ENCODE assay signal across 8 cellular contexts in the genomic region with DNA sequence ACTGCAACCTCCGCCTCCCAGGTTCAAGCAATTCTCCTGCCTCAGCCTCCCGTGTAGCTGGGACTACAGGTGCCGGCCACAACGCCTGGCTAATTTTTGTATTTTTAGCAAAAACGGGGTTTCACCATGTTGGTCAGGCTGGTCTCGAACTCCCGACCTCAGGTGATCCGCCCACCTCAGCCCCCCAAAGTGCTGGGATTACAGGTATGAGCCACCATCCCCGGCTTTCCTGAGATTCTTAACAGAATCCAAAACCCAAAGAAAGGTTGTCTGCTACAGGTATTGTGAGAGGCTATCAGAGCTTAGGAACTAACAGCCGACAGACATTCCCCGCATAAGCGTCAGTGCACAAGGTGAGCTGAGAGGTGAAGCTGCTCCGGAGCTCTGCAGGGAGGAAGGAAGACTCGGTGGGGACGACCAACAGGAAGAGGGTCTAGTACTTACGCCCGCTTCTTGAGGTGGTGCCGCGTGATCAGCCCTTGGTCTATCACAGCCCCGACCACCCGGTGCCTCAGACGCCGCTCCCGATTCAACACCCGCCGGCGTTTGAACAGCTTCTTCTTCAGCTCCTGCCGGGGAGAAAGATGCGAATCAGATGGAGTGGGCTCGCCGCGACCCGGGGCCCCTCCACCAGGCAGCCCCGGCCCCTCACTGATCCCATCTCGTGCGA. TPM values are rescaled to one million over a fixed set of nuclear protein-coding genes. Genes with fewer than 3 reads are reported as not detected.
A peak's percentile ranks its signal among the peaks of the same experiment; 100 is the strongest.
DNase-seq lines count a peak whose midpoint lies in the region; ATAC-seq and TF ChIP-seq lines count a peak whose summit lies in the region.

No MANE protein-coding gene starts in this region.

- CTCF ChIA-PET in activated CD8-positive, alpha-beta memory T cell treated with anti-CD3 and anti-CD28 coated beads, Interleukin-2, amount 10 ng/mL, durations not matched to agents 7 days and 5 days (lab: Charles Lee), result interaction anchor here (0.9 to 3.2 kb wide), 23 partner anchors 9 to 217 kb away, joined by 3 to 21 read pairs (median 6); a partner anchor contains a TSS

- intact Hi-C loops in transverse colon (cut with DNase I; ENCODE audit: low total_unique reads), result no loop called here

- no peaks in the 10 kb centered on the region for H3K9me3 Mint-ChIP-seq in activated CD8-positive, alpha-beta memory T cell treated with anti-CD3 and anti-CD28 coated beads, Interleukin-2, amount 10 ng/mL, durations not matched to agents 7 days and 5 days (ENCODE audit: low read depth)
- no peaks in the 10 kb centered on the region for H3K9me3 Mint-ChIP-seq in endothelial cell (ENCODE audit: unreplicated experiment)

- peaks cover 34% of the 10 kb centered on the region for H3K4me1 Mint-ChIP-seq in activated CD8-positive, alpha-beta memory T cell treated with anti-CD3 and anti-CD28 coated beads, Interleukin-2, amount 10 ng/mL, durations not matched to agents 7 days and 5 days
- peaks cover 19% of the 10 kb centered on the region for H3K4me1 Mint-ChIP-seq in endothelial cell (ENCODE audit: unreplicated experiment)

- H3K27me3 ChIP-seq in muscle layer of duodenum (ENCODE audit: low read depth, low read length), result no peaks in the 10 kb centered on the region
- H3K27me3 ChIP-seq in transverse colon, result no peaks in the 10 kb centered on the region

- TF ChIP-seq EP300 in transverse colon (IDR thresholded peaks at IDR 0.05; ENCODE audit: low read depth), result no peak

- peaks cover 15 to 28% of the 10 kb centered on the region in 2 donors for H3K4me1 ChIP-seq in muscle layer of duodenum (ENCODE audit: control insufficient read depth in 1 of 2, insufficient read depth in 2 of 2, low read length in 2 of 2)
- H3K4me1 ChIP-seq in transverse colon, result peaks cover 18 to 44% (median 33%) of the 10 kb centered on the region in 4 donors

- H3K4me3 ChIP-seq in muscle layer of duodenum (ENCODE audit: low read depth in 1 of 2, low read length in 2 of 2), result peak overlapping the region; percentile 86 to 90
- H3K4me3 ChIP-seq in transverse colon, result peak overlapping the region; percentile 55 to 77 (median 72)

- TF ChIP-seq POLR2A in transverse colon (IDR thresholded peaks at IDR 0.05), result no peak

- no peaks in the 10 kb centered on the region for H3K9me3 ChIP-seq in muscle layer of duodenum (ENCODE audit: control insufficient read depth in 1 of 2, low read length in 2 of 2)
- H3K9me3 ChIP-seq in transverse colon, result no peaks in the 10 kb centered on the region

- peak; percentile 78 for DNase-seq in activated CD8-positive, alpha-beta memory T cell treated with anti-CD3 and anti-CD28 coated beads, Interleukin-2, amount 10 ng/mL, durations not matched to agents 7 days and 5 days
- DNase-seq in activated CD8-positive, alpha-beta memory T cell treated with anti-CD3 and anti-CD28 coated beads, Interleukin-2, amount 50 U/mL, for 48 hours, result no peak
- DNase-seq in NCI-H1694 (lab: John Stamatoyannopoulos, UW) (peak; percentile 28), endothelial cell (ENCODE audit: low spot score) (no peak), transverse colon (peak; percentile 74)

- H3K27ac ChIP-seq in muscle layer of duodenum (ENCODE audit: low read length) (peak overlapping the region; percentile 85), transverse colon (peak overlapping the region; percentile 93 to 97 (median 94))

- peak overlapping the region; percentile 95 for H3K27ac Mint-ChIP-seq in activated CD8-positive, alpha-beta memory T cell treated with anti-CD3 and anti-CD28 coated beads, Interleukin-2, amount 10 ng/mL, durations not matched to agents 7 days and 5 days
- H3K27ac Mint-ChIP-seq in endothelial cell (ENCODE audit: unreplicated experiment), result peak overlapping the region; percentile 90

- H3K36me3 ChIP-seq in muscle layer of duodenum (ENCODE audit: control insufficient read depth in 1 of 2, insufficient read depth in 2 of 2, low read length in 2 of 2) (peaks cover 8% of the 10 kb centered on the region in 2 donors), transverse colon (peaks cover 0 to 6% (median 0%) of the 10 kb centered on the region in 4 donors)

- in situ Hi-C loops in transverse colon (cut with MboI; ENCODE audit: low pct_ligation_motif_present in 1 of 4, low pct_unique_long_range_greater_than_20kb in 1 of 4, low sequenced_read_pairs in 3 of 4), result no loop called here

- 1% methylated on average over 30 of the region's 36 CpGs; no CpG with 5 or more reads in 1 of the 2 donors for WGBS in transverse colon (ENCODE audit: low coverage in 1 of 2), 2 donors

- no peaks in the 10 kb centered on the region for H3K27me3 Mint-ChIP-seq in activated CD8-positive, alpha-beta memory T cell treated with anti-CD3 and anti-CD28 coated beads, Interleukin-2, amount 10 ng/mL, durations not matched to agents 7 days and 5 days
- H3K27me3 Mint-ChIP-seq in endothelial cell (ENCODE audit: unreplicated experiment), result peaks cover 3% of the 10 kb centered on the region

- TF ChIP-seq CTCF in endothelial cell (IDR thresholded peaks at IDR 0.05; ENCODE audit: unreplicated experiment) (no peak), transverse colon (IDR thresholded peaks at IDR 0.05) (no peak)

- peak; percentile 41 for ATAC-seq in activated CD8-positive, alpha-beta memory T cell treated with anti-CD3 and anti-CD28 coated beads, Interleukin-2, amount 10 ng/mL, durations not matched to agents 7 days and 5 days
- peak; percentile 29 for ATAC-seq in HG02852 (IDR thresholded peaks at IDR 0.05; ENCODE audit: unreplicated experiment)
- peak; percentile 55 to 67 for ATAC-seq in activated CD4-positive, CD25-positive, alpha-beta regulatory T cell treated with anti-CD3 and anti-CD28 coated beads, Interleukin-2, amount 50 U/mL, for 24 hours

- peaks cover 41% of the 10 kb centered on the region for H3K36me3 Mint-ChIP-seq in activated CD8-positive, alpha-beta memory T cell treated with anti-CD3 and anti-CD28 coated beads, Interleukin-2, amount 10 ng/mL, durations not matched to agents 7 days and 5 days
- peaks cover 4% of the 10 kb centered on the region for H3K36me3 Mint-ChIP-seq in endothelial cell (ENCODE audit: low read depth, unreplicated experiment)

- H3K4me3 Mint-ChIP-seq in activated CD8-positive, alpha-beta memory T cell treated with anti-CD3 and anti-CD28 coated beads, Interleukin-2, amount 10 ng/mL, durations not matched to agents 7 days and 5 days, result peak overlapping the region; percentile 97
- peak overlapping the region; percentile 97 for H3K4me3 Mint-ChIP-seq in endothelial cell (ENCODE audit: unreplicated experiment)

RNA-seq across cellular contexts. Expression of a gene that starts 0.5 kb away (rescaled TPM):
- total RNA-seq in activated CD8-positive, alpha-beta memory T cell treated with anti-CD3 and anti-CD28 coated beads, Interleukin-2, amount 10 ng/mL, durations not matched to agents 7 days and 5 days, result 100 to 1,000 TPM; 130 to 131 TPM
- 60.1 TPM for total RNA-seq in endothelial cell (ENCODE audit: unreplicated experiment)
- total RNA-seq in transverse colon, result 10 to 100 TPM; 12.5 to 53.7 (median 37.7) TPM

RNA-seq across cellular contexts. Expression of a gene that starts 0.6 kb away (rescaled TPM):
- total RNA-seq in activated CD8-positive, alpha-beta memory T cell treated with anti-CD3 and anti-CD28 coated beads, Interleukin-2, amount 10 ng/mL, durations not matched to agents 7 days and 5 days, result 10 to 100 TPM; 23.7 to 31.0 TPM
- 8.7 TPM for total RNA-seq in endothelial cell (ENCODE audit: unreplicated experiment)
- total RNA-seq in transverse colon, result 10 to 100 TPM in 1 of 4 donors, 1 to 10 TPM in 1, not detected in 2; 6.0 to 17.0 TPM

RNA-seq across cellular contexts. Expression of a gene that starts 6.9 kb away (rescaled TPM):
- total RNA-seq in activated CD8-positive, alpha-beta memory T cell treated with anti-CD3 and anti-CD28 coated beads, Interleukin-2, amount 10 ng/mL, durations not matched to agents 7 days and 5 days, result 1 to 10 TPM; 7.2 to 9.0 TPM
- total RNA-seq in endothelial cell (ENCODE audit: unreplicated experiment) (4.7 TPM), transverse colon (10 to 100 TPM in 3 of 4 donors, 1 to 10 TPM in 1; 6.4 to 26.2 (median 15.3) TPM)

RNA-seq across cellular contexts. Expression of a gene that starts 7.5 kb away (rescaled TPM):
- total RNA-seq in activated CD8-positive, alpha-beta memory T cell treated with anti-CD3 and anti-CD28 coated beads, Interleukin-2, amount 10 ng/mL, durations not matched to agents 7 days and 5 days, result 10 to 100 TPM; 17.7 to 27.5 TPM
- total RNA-seq in endothelial cell (ENCODE audit: unreplicated experiment) (11.2 TPM), transverse colon (10 to 100 TPM in 2 of 4 donors, 1 to 10 TPM in 2; 7.5 to 16.1 (median 10.1) TPM)

RNA-seq across cellular contexts. Expression of a gene that starts 11.4 kb away (rescaled TPM):
- total RNA-seq in activated CD8-positive, alpha-beta memory T cell treated with anti-CD3 and anti-CD28 coated beads, Interleukin-2, amount 10 ng/mL, durations not matched to agents 7 days and 5 days, result 10 to 100 TPM; 27.9 to 35.7 TPM
- 24.8 TPM for total RNA-seq in endothelial cell (ENCODE audit: unreplicated experiment)
- total RNA-seq in transverse colon, result 10 to 100 TPM; 10.3 to 37.0 (median 18.4) TPM

Comparison
In these comparisons a context has a peak if more than half of its experiments do, and no peak if none do; other contexts are left out.
1. DNase-seq: peak in activated CD8-positive, alpha-beta memory T cell treated with anti-CD3 and anti-CD28 coated beads, Interleukin-2, amount 10 ng/mL, durations not matched to agents 7 days and 5 days (single experiment), NCI-H1694 (single experiment) and transverse colon (single experiment); none in activated CD8-positive, alpha-beta memory T cell treated with anti-CD3 and anti-CD28 coated beads, Interleukin-2, amount 50 U/mL, for 48 hours (single experiment) and endothelial cell (single experiment).
2. Peak in every context shown above with its lines, with median percentiles within 50 percentile points of each other: ATAC-seq.